ENCODE assay signal across 21 cellular contexts in the genomic region with DNA sequence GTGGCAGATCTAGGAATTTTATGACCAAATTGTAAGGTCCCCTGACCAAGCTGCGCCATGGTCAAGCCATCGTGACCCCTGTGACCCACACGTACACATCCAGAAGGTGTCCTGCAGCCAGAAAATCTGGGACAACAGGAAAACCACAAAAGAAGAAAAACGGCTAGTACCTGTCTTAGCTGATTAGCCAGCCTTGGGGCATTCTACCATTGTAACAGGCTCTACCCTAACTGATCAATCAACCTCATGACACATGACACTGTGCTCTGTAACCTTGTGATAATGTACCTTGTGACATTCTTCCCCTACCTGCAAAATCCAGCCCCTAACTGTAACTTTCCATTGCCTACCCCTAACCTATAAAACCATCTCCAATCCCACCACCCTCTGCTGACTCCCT.
"Had no signal": no experiment of that assay in that cellular context is flagged by ENCODE, and none has a peak within 500 bp of the region (broad histone marks: within the 10 kb centered on the region; RNA-seq: fewer than 3 reads in every experiment).

No MANE protein-coding gene starts in this region.

- ATAC-seq: Right ventricle myocardium inferior had no signal

- H3K4me3 ChIP-seq: SK-N-MC had no signal

- H3K27me3 Mint-ChIP-seq: activated CD4-positive, alpha-beta memory T cell treated with anti-CD3 and anti-CD28 coated beads for 36 hours; activated CD4-positive, alpha-beta T cell treated with anti-CD3 and anti-CD28 coated beads, Interleukin-2, amount 10 ng/mL, durations not matched to agents 7 days and 5 days; IgD-negative memory B cell had no signal

- H3K4me3 Mint-ChIP-seq: activated CD4-positive, alpha-beta memory T cell treated with anti-CD3 and anti-CD28 coated beads for 36 hours; activated CD4-positive, alpha-beta T cell treated with anti-CD3 and anti-CD28 coated beads, Interleukin-2, amount 10 ng/mL, durations not matched to agents 7 days and 5 days; IgD-negative memory B cell had no signal

- H3K4me1 Mint-ChIP-seq: activated CD4-positive, alpha-beta T cell treated with anti-CD3 and anti-CD28 coated beads, Interleukin-2, amount 10 ng/mL, durations not matched to agents 7 days and 5 days; IgD-negative memory B cell had no signal

- H3K9me3 Mint-ChIP-seq: activated CD4-positive, alpha-beta memory T cell treated with anti-CD3 and anti-CD28 coated beads for 36 hours; activated CD4-positive, alpha-beta T cell treated with anti-CD3 and anti-CD28 coated beads, Interleukin-2, amount 10 ng/mL, durations not matched to agents 7 days and 5 days; activated T-helper 2 cell treated with anti-CD3 and anti-CD28 coated beads, Interferon-gamma antibody, Interleukin-2, Interleukin-4, amounts not matched to agents 10 μg/mL and 5 μg/mL and 100 μg/mL, durations not matched to agents 14 hours and 24 hours and 36 hours; IgD-negative memory B cell had no signal

- H3K27ac Mint-ChIP-seq: activated CD4-positive, alpha-beta memory T cell treated with anti-CD3 and anti-CD28 coated beads for 36 hours; activated CD4-positive, alpha-beta T cell treated with anti-CD3 and anti-CD28 coated beads, Interleukin-2, amount 10 ng/mL, durations not matched to agents 7 days and 5 days; activated T-helper 2 cell treated with anti-CD3 and anti-CD28 coated beads, Interferon-gamma antibody, Interleukin-2, Interleukin-4, amounts not matched to agents 10 μg/mL and 5 μg/mL and 100 μg/mL, durations not matched to agents 14 hours and 24 hours and 36 hours; IgD-negative memory B cell had no signal

- DNase-seq: activated CD4-positive, alpha-beta memory T cell treated with anti-CD3 and anti-CD28 coated beads for 36 hours; activated CD4-positive, alpha-beta T cell treated with anti-CD3 and anti-CD28 coated beads, Interleukin-2, amount 10 ng/mL, durations not matched to agents 7 days and 5 days; activated CD8-positive, alpha-beta memory T cell treated with anti-CD3 and anti-CD28 coated beads for 24 hours; activated naive CD4-positive, alpha-beta T cell treated with anti-CD3 and anti-CD28 coated beads, Interleukin-2, amount 50 U/mL, for 16 hours; activated T-cell treated with anti-CD3 and anti-CD28 coated beads, Interleukin-2, amount 50 U/mL, for 48 hours; brain microvascular endothelial cell; cerebellar nuclear complex; NCI-H1092; NCI-H1417; NCI-H1694; NCI-H2029; NCI-H2107; NCI-H2171 treated with DMSO at 0.1 percent for 48 hours; NCI-H226; NCI-H526; NCI-H774; T-helper 1 cell had no signal
